In genomic region chr13:96377835-96378234, GRCh38 we compare ENCODE assay signal across 33 cellular contexts.
"Had no signal": no experiment of that assay in that cellular context is flagged by ENCODE, and none has a peak within 500 bp of the region (broad histone marks: within the 10 kb centered on the region; RNA-seq: fewer than 3 reads in every experiment).

No MANE protein-coding gene starts in this region.

- H3K9me3 ChIP-seq: adrenal gland, ascending aorta, body of pancreas, breast epithelium had no signal

- DNase-seq: activated effector memory CD4-positive, alpha-beta T cell treated with anti-CD3 and anti-CD28 coated beads, Interleukin-2, amount 50 U/mL, for 16 hours; activated effector memory CD4-positive, alpha-beta T cell treated with Interleukin-2 at 50 U/mL for 16 hours; activated gamma-delta T cell; activated gamma-delta T cell treated with Interleukin-2 at 50 U/mL for 16 hours; activated naive CD4-positive, alpha-beta T cell; activated naive CD4-positive, alpha-beta T cell treated with anti-CD3 and anti-CD28 coated beads for 36 hours; activated naive CD4-positive, alpha-beta T cell treated with anti-CD3 and anti-CD28 coated beads, Interleukin-2, amount 10 ng/mL, durations not matched to agents 7 days and 5 days; activated naive CD4-positive, alpha-beta T cell treated with anti-CD3 and anti-CD28 coated beads, Interleukin-2, amount 50 U/mL, for 16 hours; activated naive CD4-positive, alpha-beta T cell treated with Interleukin-2 at 50 U/mL for 16 hours; activated naive CD8-positive, alpha-beta T cell treated with anti-CD3 and anti-CD28 coated beads for 36 hours; activated naive CD8-positive, alpha-beta T cell treated with anti-CD3 and anti-CD28 coated beads, Interleukin-2, amount 10 ng/mL, durations not matched to agents 7 days and 5 days; activated naive CD8-positive, alpha-beta T cell treated with anti-CD3 and anti-CD28 coated beads, Interleukin-2, amount 50 U/mL, for 24 hours; activated T-cell treated with anti-CD3 and anti-CD28 coated beads, Interleukin-2, amount 50 U/mL, for 24 hours; activated T-cell treated with anti-CD3 and anti-CD28 coated beads, Interleukin-2, amount 50 U/mL, for 4 hours; activated T-cell treated with anti-CD3 and anti-CD28 coated beads, Interleukin-2, amount 50 U/mL, for 48 hours; activated T-cell treated with anti-CD3 and anti-CD28 coated beads, Interleukin-2, amount 50 U/mL, for 72 hours; adrenal gland; amniotic stem cell; amygdala; anterior cingulate cortex; aorta; body of pancreas; brain microvascular endothelial cell; caudate nucleus; central memory CD4-positive, alpha-beta T cell; cerebellar nuclear complex had no signal

- H3K27ac ChIP-seq: adrenal gland, ascending aorta, body of pancreas, brain microvascular endothelial cell, breast epithelium, cardiac muscle cell had no signal

- FAIRE-seq: astrocyte, bronchial epithelial cell had no signal

- ATAC-seq: activated naive CD4-positive, alpha-beta T cell treated with anti-CD3 and anti-CD28 coated beads, Interleukin-2, amount 50 U/mL, for 72 hours; activated naive CD8-positive, alpha-beta T cell treated with anti-CD3 and anti-CD28 coated beads, Interleukin-2, amount 50 U/mL, for 24 hours; activated T-cell treated with anti-CD3 and anti-CD28 coated beads, Interleukin-2, amount 50 U/mL, for 4 hours; activated T-cell treated with anti-CD3 and anti-CD28 coated beads, Interleukin-2, amount 50 U/mL, for 72 hours; activated T-helper 17 cell treated with anti-CD3 and anti-CD28 coated beads, Interleukin-2, amount 50 U/mL, for 72 hours; body of pancreas had no signal

- H3K4me3 ChIP-seq: adrenal gland, ascending aorta, body of pancreas, breast epithelium, cardiac muscle cell had no signal

- H3K36me3 ChIP-seq: adrenal gland, ascending aorta, brain microvascular endothelial cell, breast epithelium, cardiac muscle cell had no signal

- H3K4me1 ChIP-seq: ascending aorta, breast epithelium had no signal

- H3K27me3 ChIP-seq: adrenal gland, ascending aorta, body of pancreas, brain microvascular endothelial cell, breast epithelium, cardiac muscle cell had no signal
